Comparison of ENCODE assay signal across 19 cellular contexts in genomic region chr14:101776315-101776714, GRCh38. TPM values are rescaled to one million over a fixed set of nuclear protein-coding genes. Genes with fewer than 3 reads are reported as not detected.
DNase-seq lines count a peak whose midpoint lies in the region; ATAC-seq and TF ChIP-seq lines count a peak whose summit lies in the region.
"Had no signal": no experiment of that assay in that cellular context is flagged by ENCODE, and none has a peak within 500 bp of the region (broad histone marks: within the 10 kb centered on the region; RNA-seq: fewer than 3 reads in every experiment).

No MANE protein-coding gene starts in this region.

- peak; percentile 44 for DNase-seq in GM12865 (ENCODE audit: low read depth)
- DNase-seq in NAMALWA (ENCODE audit: low spot score), result peak; percentile 68
- DNase-seq in naive B cell, result peak; percentile 35
- DNase-seq in hepatic stellate cell (ENCODE audit: low spot score), result no peak
- DNase-seq in putamen (ENCODE audit: low spot score), result no peak
- no peak for DNase-seq in nephron progenitor cell
- DNase-seq in activated T-cell treated with anti-CD3 and anti-CD28 coated beads, Interleukin-2, amount 50 U/mL, for 72 hours, result no peak
- DNase-seq: activated CD4-positive, alpha-beta T cell treated with anti-CD3 and anti-CD28 coated beads for 4 hours; activated T-cell treated with anti-CD3 and anti-CD28 coated beads for 4 hours; HCEC 1CT; KG1; NCI-H1417 treated with DMSO at 0.1 percent for 48 hours; pancreas; SHP77 treated with DMSO at 0.1 percent for 48 hours; stimulated activated naive CD8-positive, alpha-beta T cell treated with anti-CD3 and anti-CD28 coated beads, Interleukin-15, amount 100 ng/mL, for 72 hours had no signal

- no peaks in the 10 kb centered on the region for H3K9me3 Mint-ChIP-seq in naive B cell
- H3K9me3 Mint-ChIP-seq in nephron progenitor cell, result peaks cover 7% of the 10 kb centered on the region
- H3K9me3 Mint-ChIP-seq in activated T-cell treated with anti-CD3 and anti-CD28 coated beads, Interleukin-2, amount 50 U/mL, for 72 hours, result no peaks in the 10 kb centered on the region
- H3K9me3 Mint-ChIP-seq: activated naive CD4-positive, alpha-beta T cell treated with anti-CD3 and anti-CD28 coated beads, Interleukin-2, amount 50 U/mL, for 24 hours; stimulated activated naive CD8-positive, alpha-beta T cell treated with anti-CD3 and anti-CD28 coated beads, Interleukin-15, amount 100 ng/mL, for 72 hours had no signal

- peak overlapping the region; percentile 80 to 95 (median 87) for H3K27ac Mint-ChIP-seq in naive B cell
- no peak overlapping the region for H3K27ac Mint-ChIP-seq in nephron progenitor cell
- no peak overlapping the region for H3K27ac Mint-ChIP-seq in activated T-cell treated with anti-CD3 and anti-CD28 coated beads, Interleukin-2, amount 50 U/mL, for 72 hours
- H3K27ac Mint-ChIP-seq: activated naive CD4-positive, alpha-beta T cell treated with anti-CD3 and anti-CD28 coated beads, Interleukin-2, amount 50 U/mL, for 24 hours had no signal

- H3K4me3 Mint-ChIP-seq in naive B cell (peak overlapping the region; percentile 60 to 89 (median 73)), nephron progenitor cell (no peak overlapping the region)
- no peak overlapping the region for H3K4me3 Mint-ChIP-seq in activated T-cell treated with anti-CD3 and anti-CD28 coated beads, Interleukin-2, amount 50 U/mL, for 72 hours
- H3K4me3 Mint-ChIP-seq: activated naive CD4-positive, alpha-beta T cell treated with anti-CD3 and anti-CD28 coated beads, Interleukin-2, amount 50 U/mL, for 24 hours; stimulated activated naive CD8-positive, alpha-beta T cell treated with anti-CD3 and anti-CD28 coated beads, Interleukin-15, amount 100 ng/mL, for 72 hours had no signal

- no peak for TF ChIP-seq CTCF in GM12865 (IDR thresholded peaks at IDR 0.05; ENCODE audit: insufficient read depth, low read depth, low read length, missing control alignments)
- TF ChIP-seq CTCF in nephron progenitor cell (IDR thresholded peaks at IDR 0.05), result no peak

- no peak overlapping the region for H3K4me3 ChIP-seq in GM12865 (ENCODE audit: low read depth, low read length)
- H3K4me3 ChIP-seq: breast epithelium, hepatocyte, pancreas had no signal

- ATAC-seq in GM21526 (IDR thresholded peaks at IDR 0.05; ENCODE audit: low FRiP score, unreplicated experiment) (peak; percentile 64), naive B cell (ENCODE audit: low read depth in 2 of 2) (peak; percentile 41 to 53)
- ATAC-seq in activated T-cell treated with anti-CD3 and anti-CD28 coated beads, Interleukin-2, amount 50 U/mL, for 72 hours (replicated peaks in 1 of 2), result no peak
- ATAC-seq: pancreas; stimulated activated naive CD8-positive, alpha-beta T cell treated with anti-CD3 and anti-CD28 coated beads, Interleukin-15, amount 100 ng/mL, for 72 hours had no signal

- no peaks in the 10 kb centered on the region for H3K36me3 Mint-ChIP-seq in naive B cell
- H3K36me3 Mint-ChIP-seq in nephron progenitor cell (ENCODE audit: low read depth), result peaks cover 7% of the 10 kb centered on the region
- H3K36me3 Mint-ChIP-seq in activated T-cell treated with anti-CD3 and anti-CD28 coated beads, Interleukin-2, amount 50 U/mL, for 72 hours (ENCODE audit: insufficient read depth in 2 of 2), result peaks cover 2 to 6% of the 10 kb centered on the region in 2 donors

- H3K27me3 Mint-ChIP-seq in naive B cell, result no peaks in the 10 kb centered on the region
- peaks cover 36% of the 10 kb centered on the region for H3K27me3 Mint-ChIP-seq in nephron progenitor cell (ENCODE audit: low read depth, poor library complexity)
- peaks cover 19% of the 10 kb centered on the region for H3K27me3 Mint-ChIP-seq in activated T-cell treated with anti-CD3 and anti-CD28 coated beads, Interleukin-2, amount 50 U/mL, for 72 hours (ENCODE audit: low read depth)
- H3K27me3 Mint-ChIP-seq: activated naive CD4-positive, alpha-beta T cell treated with anti-CD3 and anti-CD28 coated beads, Interleukin-2, amount 50 U/mL, for 24 hours had no signal

- H3K4me1 Mint-ChIP-seq in naive B cell, result peaks cover 66 to 71% (median 70%) of the 10 kb centered on the region in 3 donors
- H3K4me1 Mint-ChIP-seq in nephron progenitor cell, result peaks cover 66% of the 10 kb centered on the region
- H3K4me1 Mint-ChIP-seq in activated T-cell treated with anti-CD3 and anti-CD28 coated beads, Interleukin-2, amount 50 U/mL, for 72 hours (ENCODE audit: low read depth), result peaks cover 60% of the 10 kb centered on the region

RNA-seq across cellular contexts. Expression of gene PPP2R5C, which starts 14.8 kb away (rescaled TPM):
- 100 to 1,000 TPM in 1 of 6 donors, 10 to 100 TPM in 5; 64.5 to 117 (median 92.9) TPM for polyA plus RNA-seq in naive B cell (ENCODE audit: low read depth in 6 of 6)
- total RNA-seq in activated T-cell treated with anti-CD3 and anti-CD28 coated beads, Interleukin-2, amount 50 U/mL, for 72 hours, result 100 to 1,000 TPM; 317 to 370 TPM

Comparison
In these comparisons a context has a peak if more than half of its experiments do, and no peak if none do; other contexts are left out.
1. DNase-seq: peak in GM12865 (single experiment), NAMALWA (single experiment) and naive B cell (single experiment); none in hepatic stellate cell (single experiment), putamen (single experiment), nephron progenitor cell (single experiment) and activated T-cell treated with anti-CD3 and anti-CD28 coated beads, Interleukin-2, amount 50 U/mL, for 72 hours (0 of 2).
2. ATAC-seq: peak in GM21526 (single experiment) and naive B cell (2 of 2); none in activated T-cell treated with anti-CD3 and anti-CD28 coated beads, Interleukin-2, amount 50 U/mL, for 72 hours (0 of 2).
3. H3K27ac Mint-ChIP-seq: peak in naive B cell (6 of 6); none in nephron progenitor cell (single experiment) and activated T-cell treated with anti-CD3 and anti-CD28 coated beads, Interleukin-2, amount 50 U/mL, for 72 hours (single experiment).
4. H3K4me3 Mint-ChIP-seq: peak in naive B cell (8 of 8); none in nephron progenitor cell (single experiment) and activated T-cell treated with anti-CD3 and anti-CD28 coated beads, Interleukin-2, amount 50 U/mL, for 72 hours (0 of 2).